In the genomic region with DNA sequence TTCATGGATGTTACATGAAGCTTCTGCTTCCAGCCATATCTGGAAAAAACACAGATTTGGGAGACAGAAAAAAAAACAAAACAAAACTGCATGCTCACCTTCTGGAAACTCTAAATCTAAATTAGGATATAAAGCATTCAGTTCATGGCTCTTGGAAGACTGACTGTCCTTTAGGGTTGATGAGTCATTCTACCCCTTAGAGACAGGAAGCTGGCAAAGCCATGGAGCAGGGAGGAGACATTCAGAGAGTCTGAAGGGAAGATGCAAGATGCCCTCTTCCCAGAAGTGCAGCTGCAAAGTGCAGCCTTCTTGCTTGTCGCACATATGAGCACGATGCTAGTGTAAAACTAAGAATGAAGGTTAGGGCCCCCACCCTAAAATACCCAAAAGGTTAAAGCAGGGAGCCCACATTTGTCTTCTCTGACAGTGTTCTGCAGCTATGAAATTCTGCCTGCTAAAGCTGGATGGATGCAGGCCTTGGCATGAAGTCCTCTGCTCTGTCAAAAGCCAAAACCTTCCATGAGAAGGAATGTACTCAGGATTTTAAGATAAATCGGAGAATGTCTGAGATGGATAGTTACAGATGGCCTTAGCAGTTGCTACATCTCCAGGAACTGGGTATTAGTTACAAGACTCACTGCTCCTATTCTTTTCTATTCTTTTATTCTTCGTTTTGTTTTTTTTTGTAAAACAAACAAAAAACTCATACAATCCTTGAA, we compare ENCODE assay signal across 14 cellular contexts.
DNase-seq lines count a peak whose midpoint lies in the region; ATAC-seq and TF ChIP-seq lines count a peak whose summit lies in the region.
"Had no signal": no experiment of that assay in that cellular context is flagged by ENCODE, and none has a peak within 500 bp of the region (broad histone marks: within the 10 kb centered on the region; RNA-seq: fewer than 3 reads in every experiment).

No MANE protein-coding gene starts in this region.

- H3K36me3 ChIP-seq in RWPE2 (ENCODE audit: low read depth): no peaks in the 10 kb centered on the region
- H3K36me3 ChIP-seq in gastrocnemius medialis: no peaks in the 10 kb centered on the region

- CTCF ChIA-PET in activated CD4-positive, alpha-beta memory T cell treated with anti-CD3 and anti-CD28 coated beads for 36 hours (lab: Charles Lee): no interaction called here
- CTCF ChIA-PET in activated CD4-positive, alpha-beta memory T cell treated with anti-CD3 and anti-CD28 coated beads, Interleukin-2, amount 10 ng/mL, durations not matched to agents 7 days and 5 days (lab: Charles Lee): interaction anchor here (1.5 kb wide), 1 partner anchor 16 kb away, joined by 3 read pairs; no protein-coding TSS in a partner anchor

- H3K36me3 Mint-ChIP-seq in activated CD4-positive, alpha-beta memory T cell treated with anti-CD3 and anti-CD28 coated beads for 36 hours: no peaks in the 10 kb centered on the region
- H3K36me3 Mint-ChIP-seq in activated CD4-positive, alpha-beta memory T cell treated with anti-CD3 and anti-CD28 coated beads, Interleukin-2, amount 10 ng/mL, durations not matched to agents 7 days and 5 days (ENCODE audit: low read depth): no peaks in the 10 kb centered on the region

- no peaks in the 10 kb centered on the region for H3K4me1 Mint-ChIP-seq in activated CD4-positive, alpha-beta memory T cell treated with anti-CD3 and anti-CD28 coated beads for 36 hours (ENCODE audit: low read depth)
- no peaks in the 10 kb centered on the region for H3K4me1 Mint-ChIP-seq in activated CD4-positive, alpha-beta memory T cell treated with anti-CD3 and anti-CD28 coated beads, Interleukin-2, amount 10 ng/mL, durations not matched to agents 7 days and 5 days

- DNase-seq in H4 (ENCODE audit: low spot score) (peak; percentile 59), RWPE2 (ENCODE audit: low spot score) (no peak), fibroblast of pulmonary artery (ENCODE audit: low read depth) (peak; percentile 67), gastrocnemius medialis (peak in 1 of 2 donors; percentile 14), AML-193 (lab: John Stamatoyannopoulos, UW) (no peak)
- DNase-seq in activated CD4-positive, alpha-beta memory T cell treated with anti-CD3 and anti-CD28 coated beads for 36 hours: no peak
- DNase-seq in activated CD4-positive, alpha-beta memory T cell treated with anti-CD3 and anti-CD28 coated beads, Interleukin-2, amount 10 ng/mL, durations not matched to agents 7 days and 5 days: no peak
- DNase-seq: activated T-cell treated with anti-CD3 and anti-CD28 coated beads, Interleukin-2, amount 50 U/mL, for 4 hours; cerebellar nuclear complex; GDM1; NCI-H1105; stimulated activated naive CD8-positive, alpha-beta T cell treated with anti-CD3 and anti-CD28 coated beads, Interleukin-15, Interleukin-2, amounts not matched to agents 100 U/mL and 50 U/mL, for 24 hours had no signal

- intact Hi-C loops in gastrocnemius medialis (cut with DNase I; ENCODE audit: low total_unique reads): no loop called here
- intact Hi-C loops in activated CD4-positive, alpha-beta memory T cell treated with anti-CD3 and anti-CD28 coated beads for 36 hours (cut with micrococcal nuclease): no loop called here

- no peaks in the 10 kb centered on the region for H3K27me3 ChIP-seq in RWPE2 (ENCODE audit: insufficient read depth, poor library complexity, severe bottlenecking)
- H3K27me3 ChIP-seq in gastrocnemius medialis: no peaks in the 10 kb centered on the region

- H3K4me3 Mint-ChIP-seq in activated CD4-positive, alpha-beta memory T cell treated with anti-CD3 and anti-CD28 coated beads for 36 hours: no peak overlapping the region
- H3K4me3 Mint-ChIP-seq in activated CD4-positive, alpha-beta memory T cell treated with anti-CD3 and anti-CD28 coated beads, Interleukin-2, amount 10 ng/mL, durations not matched to agents 7 days and 5 days: no peak overlapping the region
- H3K4me3 Mint-ChIP-seq: activated T-cell treated with anti-CD3 and anti-CD28 coated beads, Interleukin-2, amount 50 U/mL, for 4 hours had no signal

- TF ChIP-seq CTCF in RWPE2 (IDR thresholded peaks at IDR 0.05; ENCODE audit: poor library complexity, severe bottlenecking) (no peak), fibroblast of pulmonary artery (IDR thresholded peaks at IDR 0.05; ENCODE audit: low read length, missing control alignments) (no peak), gastrocnemius medialis (IDR thresholded peaks at IDR 0.05 in 4 of 5, conservative IDR thresholded peaks at IDR 0.05 in 1 of 5) (no peak)

- no peak overlapping the region for H3K27ac ChIP-seq in RWPE2 (ENCODE audit: poor library complexity, severe bottlenecking)
- no peak overlapping the region for H3K27ac ChIP-seq in gastrocnemius medialis
- H3K27ac ChIP-seq: VCaP had no signal

- in situ Hi-C loops in gastrocnemius medialis (cut with MboI; ENCODE audit: low sequenced_read_pairs in 4 of 4): no loop called here

- ATAC-seq in RWPE2 (ENCODE audit: low read depth) (peak; percentile 64; the same call in 2 of the 3 replicates), gastrocnemius medialis (peak; percentile 53 to 68)
- ATAC-seq in activated CD4-positive, CD25-positive, alpha-beta regulatory T cell treated with anti-CD3 and anti-CD28 coated beads, Interleukin-2, amount 50 U/mL, for 24 hours: no peak
- ATAC-seq: activated T-cell treated with anti-CD3 and anti-CD28 coated beads, Interleukin-2, amount 50 U/mL, for 4 hours; stimulated activated naive CD8-positive, alpha-beta T cell treated with anti-CD3 and anti-CD28 coated beads, Interleukin-15, Interleukin-2, amounts not matched to agents 100 U/mL and 50 U/mL, for 24 hours had no signal

- TF ChIP-seq POLR2A in gastrocnemius medialis (IDR thresholded peaks at IDR 0.05): no peak

- no peak overlapping the region for H3K27ac Mint-ChIP-seq in activated CD4-positive, alpha-beta memory T cell treated with anti-CD3 and anti-CD28 coated beads for 36 hours
- H3K27ac Mint-ChIP-seq in activated CD4-positive, alpha-beta memory T cell treated with anti-CD3 and anti-CD28 coated beads, Interleukin-2, amount 10 ng/mL, durations not matched to agents 7 days and 5 days: no peak overlapping the region

- H3K27me3 Mint-ChIP-seq in activated CD4-positive, alpha-beta memory T cell treated with anti-CD3 and anti-CD28 coated beads for 36 hours: no peaks in the 10 kb centered on the region
- H3K27me3 Mint-ChIP-seq in activated CD4-positive, alpha-beta memory T cell treated with anti-CD3 and anti-CD28 coated beads, Interleukin-2, amount 10 ng/mL, durations not matched to agents 7 days and 5 days: no peaks in the 10 kb centered on the region

- H3K9me3 Mint-ChIP-seq in activated CD4-positive, alpha-beta memory T cell treated with anti-CD3 and anti-CD28 coated beads for 36 hours: no peaks in the 10 kb centered on the region
- H3K9me3 Mint-ChIP-seq in activated CD4-positive, alpha-beta memory T cell treated with anti-CD3 and anti-CD28 coated beads, Interleukin-2, amount 10 ng/mL, durations not matched to agents 7 days and 5 days: no peaks in the 10 kb centered on the region
- H3K9me3 Mint-ChIP-seq: activated T-cell treated with anti-CD3 and anti-CD28 coated beads, Interleukin-2, amount 50 U/mL, for 4 hours had no signal

- H3K4me3 ChIP-seq in RWPE2 (ENCODE audit: severe bottlenecking) (no peak overlapping the region), fibroblast of pulmonary artery (replicated peaks; ENCODE audit: low read depth, low read length) (no peak overlapping the region), gastrocnemius medialis (no peak overlapping the region)

- H3K9me3 ChIP-seq in RWPE2 (ENCODE audit: severe bottlenecking) (no peaks in the 10 kb centered on the region), gastrocnemius medialis (no peaks in the 10 kb centered on the region)

- POLR2A ChIA-PET in activated CD4-positive, alpha-beta memory T cell treated with anti-CD3 and anti-CD28 coated beads for 36 hours (lab: Charles Lee): no interaction called here
- POLR2A ChIA-PET in activated CD4-positive, alpha-beta memory T cell treated with anti-CD3 and anti-CD28 coated beads, Interleukin-2, amount 10 ng/mL, durations not matched to agents 7 days and 5 days (lab: Charles Lee): no interaction called here

- H3K4me1 ChIP-seq in RWPE2 (ENCODE audit: insufficient read depth, poor library complexity, severe bottlenecking) (peaks cover 6% of the 10 kb centered on the region), gastrocnemius medialis (peaks cover 5 to 6% of the 10 kb centered on the region in 2 donors)

Comparison
In these comparisons a context has a peak if more than half of its experiments do, and no peak if none do; other contexts are left out.
1. DNase-seq: peak in H4 (single experiment) and fibroblast of pulmonary artery (single experiment); none in RWPE2 (single experiment), activated CD4-positive, alpha-beta memory T cell treated with anti-CD3 and anti-CD28 coated beads for 36 hours (single experiment), AML-193 (0 of 2) and activated CD4-positive, alpha-beta memory T cell treated with anti-CD3 and anti-CD28 coated beads, Interleukin-2, amount 10 ng/mL, durations not matched to agents 7 days and 5 days (single experiment).
2. ATAC-seq: peak in RWPE2 (single experiment) and gastrocnemius medialis (2 of 2); none in activated CD4-positive, CD25-positive, alpha-beta regulatory T cell treated with anti-CD3 and anti-CD28 coated beads, Interleukin-2, amount 50 U/mL, for 24 hours (0 of 2).